8 cellular contexts compared by ENCODE assay signal in the genomic region with DNA sequence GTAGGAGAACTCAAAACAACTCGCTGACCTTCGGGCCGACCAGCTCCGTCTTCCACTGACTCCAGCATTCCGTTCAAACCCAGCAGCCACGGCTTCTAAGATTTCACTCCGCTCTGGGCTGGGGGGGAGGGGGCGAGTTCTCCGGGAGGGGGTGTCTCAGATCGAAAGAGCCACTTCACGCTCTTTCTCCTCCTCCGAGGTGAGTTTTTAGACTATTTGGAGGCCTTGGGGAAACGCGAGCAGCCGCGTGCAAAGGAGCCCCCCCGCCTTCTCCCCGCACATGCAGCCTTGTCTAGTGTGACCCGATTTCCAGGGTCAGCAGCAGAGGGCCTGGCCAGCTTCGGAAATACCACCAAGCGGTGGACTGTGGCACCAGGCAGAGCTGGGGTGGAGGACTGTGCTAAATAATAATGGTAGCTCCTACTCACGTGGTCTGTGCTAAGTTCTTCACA.
A peak's percentile ranks its signal among the peaks of the same experiment; 100 is the strongest.
DNase-seq lines count a peak whose midpoint lies in the region; ATAC-seq, FAIRE-seq and TF ChIP-seq lines count a peak whose summit lies in the region.

No MANE protein-coding gene starts in this region.

- peak overlapping the region; percentile 82 for H3K4me2 ChIP-seq in K562 (ENCODE audit: insufficient read depth, low read length)

- no peak for TF ChIP-seq EP300 in K562 (IDR thresholded peaks at IDR 0.05; ENCODE audit: low read length)

- H3K9me3 Mint-ChIP-seq in Calu3 (ENCODE audit: low read depth, unreplicated experiment), result peaks cover 4% of the 10 kb centered on the region

- in situ Hi-C loops in K562 (cut with MboI), result no loop called here

- TF ChIP-seq POLR2A in K562 (conservative IDR thresholded peaks at IDR 0.05), result no peak
- no peak for TF ChIP-seq POLR2A in right lobe of liver (IDR thresholded peaks at IDR 0.05)

- H3K27me3 ChIP-seq in K562 (ENCODE audit: control insufficient read depth in 2 of 2, insufficient read depth in 2 of 2, low read length in 2 of 2) (no peaks in the 10 kb centered on the region), right lobe of liver (no peaks in the 10 kb centered on the region), tibial artery (no peaks in the 10 kb centered on the region)

- WGBS in K562 (ENCODE audit: insufficient coverage, low coverage, missing lambda C conversion rate), result 2% methylated on average over 15 of the region's 22 CpGs
- WGBS in right lobe of liver (ENCODE audit: insufficient coverage, low coverage, low lambda C conversion rate, missing lambda C conversion rate), result 7% methylated on average over 13 of the region's 22 CpGs

- H3K27me3 Mint-ChIP-seq in Calu3 (ENCODE audit: unreplicated experiment), result no peaks in the 10 kb centered on the region

- intact Hi-C loops in Calu3 (cut with micrococcal nuclease; ENCODE audit: unreplicated experiment) (loop anchor here (10.0 kb wide), 4 partner anchors 162 to 912 kb away; no protein-coding TSS in a partner anchor), K562 (cut with micrococcal nuclease) (loop anchor here (10.0 kb wide), 2 partner anchors 162 to 288 kb away; no protein-coding TSS in a partner anchor), right lobe of liver (cut with DNase I) (loop anchor here in 1 of 2 donors (10.0 kb wide), 1 partner anchor 162 kb away; no protein-coding TSS in a partner anchor), tibial artery (cut with DNase I; ENCODE audit: low total_unique reads) (no loop called here)

- FAIRE-seq in K562 (lab: Jason Lieb, UNC), result no peak

- H3K79me2 ChIP-seq in K562 (ENCODE audit: control insufficient read depth, insufficient read depth, low read length), result peaks cover 47% of the 10 kb centered on the region

- peak overlapping the region; percentile 99 for H3K27ac ChIP-seq in K562 (ENCODE audit: extremely low read depth, low read depth, low read length)
- peak overlapping the region; percentile 81 to 93 (median 91) for H3K27ac ChIP-seq in right lobe of liver
- peak overlapping the region; percentile 91 to 97 for H3K27ac ChIP-seq in tibial artery

- peaks cover 30% of the 10 kb centered on the region for H3K4me1 Mint-ChIP-seq in Calu3 (ENCODE audit: low read depth, unreplicated experiment)

- peak overlapping the region; percentile 68 for H3K27ac Mint-ChIP-seq in Calu3 (ENCODE audit: unreplicated experiment)

- peaks cover 40% of the 10 kb centered on the region for H3K36me3 Mint-ChIP-seq in Calu3 (ENCODE audit: insufficient read depth, unreplicated experiment)

- no peaks in the 10 kb centered on the region for H3K9me1 ChIP-seq in K562 (ENCODE audit: control insufficient read depth, insufficient read depth, low read length)

- CTCF ChIA-PET in Calu3 (lab: Charles Lee), result interaction anchor here (1.8 kb wide), 1 partner anchor 10 kb away, joined by 6 read pairs; no protein-coding TSS in a partner anchor
- CTCF ChIA-PET in K562 (lab: Yijun Ruan, JAX; ENCODE audit: low intra/inter-chr PET ratio), result no interaction called here

- TF ChIP-seq CTCF in Calu3 (IDR thresholded peaks at IDR 0.05; ENCODE audit: unreplicated experiment) (no peak), K562 (IDR thresholded peaks at IDR 0.05 in 2 of 3, conservative IDR thresholded peaks at IDR 0.05 in 1 of 3; ENCODE audit: insufficient read depth in 2 of 3, low read depth in 1 of 3, low read length in 3 of 3) (peak; percentile 17 to 37 (median 22); a peak in 3 of 6 replicates), right lobe of liver (IDR thresholded peaks at IDR 0.05) (no peak), tibial artery (IDR thresholded peaks at IDR 0.05) (peak in 1 of 2 experiments; percentile 4)

- H3K4me1 ChIP-seq in K562 (replicated peaks in 1 of 2; ENCODE audit: control insufficient read depth in 2 of 2, insufficient read depth in 2 of 2, low read length in 2 of 2) (peaks cover 29 to 46% of the 10 kb centered on the region in 2 experiments), right lobe of liver (peaks cover 0 to 20% (median 10%) of the 10 kb centered on the region in 4 donors), tibial artery (peaks cover 0 to 24% (median 13%) of the 10 kb centered on the region in 4 donors)

- H3K9ac ChIP-seq in K562 (ENCODE audit: insufficient read depth in 1 of 2, low read depth in 2 of 2, low read length in 2 of 2), result peak overlapping the region; percentile 94 to 97

- H2AFZ ChIP-seq in K562 (ENCODE audit: low read depth, low read length), result peak overlapping the region; percentile 72

- TF ChIP-seq RAD21 in K562 (CRISPR knock-in tag; conservative IDR thresholded peaks at IDR 0.05 in 1 of 2, IDR thresholded peaks at IDR 0.05 in 1 of 2), result no peak

- peak overlapping the region; percentile 77 for H3K4me3 Mint-ChIP-seq in Calu3 (ENCODE audit: low read depth, unreplicated experiment)

- no peaks in the 10 kb centered on the region for H4K20me1 ChIP-seq in K562 (replicated peaks; ENCODE audit: control insufficient read depth, insufficient read depth, low read length)

- DNase-seq in Calu3 (no peak), M059J (ENCODE audit: low read depth) (peak; percentile 43), K562 (ENCODE audit: extremely low read depth in 1 of 4, low spot score in 3 of 4) (peak in 1 of 4 experiments; percentile 63), right lobe of liver (peak in 2 of 3 donors; percentile 48 to 54), tibial artery (no peak), NCI-H446 (lab: John Stamatoyannopoulos, UW) (no peak), dedifferentiated amniotic fluid mesenchymal stem cell (ENCODE audit: extremely low spot score) (no peak)
- DNase-seq in stimulated activated CD4-positive, alpha-beta T cell treated with anti-CD3 and anti-CD28 coated beads, Interleukin-2, amount 100 ng/mL, for 24 hours, result no peak

- H3K36me3 ChIP-seq in K562 (ENCODE audit: control insufficient read depth, insufficient read depth, low read length) (no peaks in the 10 kb centered on the region), right lobe of liver (no peaks in the 10 kb centered on the region), tibial artery (no peaks in the 10 kb centered on the region)

- BruUV-seq in Calu3 (replicated peaks; lab: Mats Ljungman, UMichigan) (no TSS peak), K562 (replicated peaks; lab: Mats Ljungman, UMichigan) (no TSS peak)

- peak; percentile 19 for ATAC-seq in K562
- no peak for ATAC-seq in right lobe of liver

- H3K4me3 ChIP-seq in K562 (peak overlapping the region; percentile 48), right lobe of liver (peak overlapping the region; percentile 49 to 59 (median 58)), tibial artery (peak overlapping the region; percentile 77 to 81)

- POLR2A ChIA-PET in K562 (lab: Yijun Ruan, JAX), result interaction anchor here (0.6 to 2.3 kb wide), 12 partner anchors 10 to 445 kb away, joined by 3 to 7 read pairs (median 3); no protein-coding TSS in a partner anchor

- H3K9me3 ChIP-seq in K562 (replicated peaks; ENCODE audit: control insufficient read depth, insufficient read depth, low read depth, low read length) (peaks cover 3% of the 10 kb centered on the region), right lobe of liver (no peaks in the 10 kb centered on the region), tibial artery (peaks cover 0 to 4% (median 0%) of the 10 kb centered on the region in 3 donors)

TF ChIP-seq in K562, 482 proteins besides CTCF, POLR2A, EP300 and RAD21 (continues in another document):
- peak; percentile 24; the same call in 1 of the 2 replicates for TF ChIP-seq ETV1 (tag; conservative IDR thresholded peaks at IDR 0.05; ENCODE audit: low read depth)
- TF ChIP-seq, protein P1, sequence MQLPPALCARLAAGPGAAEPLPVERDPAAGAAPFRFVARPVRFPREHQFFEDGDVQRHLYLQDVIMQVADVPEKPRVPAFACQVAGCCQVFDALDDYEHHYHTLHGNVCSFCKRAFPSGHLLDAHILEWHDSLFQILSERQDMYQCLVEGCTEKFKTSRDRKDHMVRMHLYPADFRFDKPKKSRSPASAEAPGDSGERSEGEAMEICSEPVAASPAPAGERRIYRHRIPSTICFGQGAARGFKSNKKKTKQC (CRISPR knock-in tag; IDR thresholded peaks at IDR 0.05), result 0 out of 2 replicates have a peak, but pooled peaks have one; percentile 63
- TF ChIP-seq CREB1 (IDR thresholded peaks at IDR 0.05), result no peak
- TF ChIP-seq CREB1 (CRISPR knock-in tag; IDR thresholded peaks at IDR 0.05), result 0 out of 2 replicates have a peak, but pooled peaks have one; percentile 12
- TF ChIP-seq MYC (IDR thresholded peaks at IDR 0.05; ENCODE audit: low read depth, low read length), result peak; percentile 81
- TF ChIP-seq MYC (CRISPR knock-in tag; IDR thresholded peaks at IDR 0.05; ENCODE audit: borderline replicate concordance, low read depth), result no peak
- peak; percentile 5 for TF ChIP-seq TBP (optimal IDR thresholded peaks at IDR 0.05; ENCODE audit: low read depth, low read length)
- peak; percentile 68 for TF ChIP-seq BHLHE40 (IDR thresholded peaks at IDR 0.05; ENCODE audit: low read length)
- TF ChIP-seq, protein P2, sequence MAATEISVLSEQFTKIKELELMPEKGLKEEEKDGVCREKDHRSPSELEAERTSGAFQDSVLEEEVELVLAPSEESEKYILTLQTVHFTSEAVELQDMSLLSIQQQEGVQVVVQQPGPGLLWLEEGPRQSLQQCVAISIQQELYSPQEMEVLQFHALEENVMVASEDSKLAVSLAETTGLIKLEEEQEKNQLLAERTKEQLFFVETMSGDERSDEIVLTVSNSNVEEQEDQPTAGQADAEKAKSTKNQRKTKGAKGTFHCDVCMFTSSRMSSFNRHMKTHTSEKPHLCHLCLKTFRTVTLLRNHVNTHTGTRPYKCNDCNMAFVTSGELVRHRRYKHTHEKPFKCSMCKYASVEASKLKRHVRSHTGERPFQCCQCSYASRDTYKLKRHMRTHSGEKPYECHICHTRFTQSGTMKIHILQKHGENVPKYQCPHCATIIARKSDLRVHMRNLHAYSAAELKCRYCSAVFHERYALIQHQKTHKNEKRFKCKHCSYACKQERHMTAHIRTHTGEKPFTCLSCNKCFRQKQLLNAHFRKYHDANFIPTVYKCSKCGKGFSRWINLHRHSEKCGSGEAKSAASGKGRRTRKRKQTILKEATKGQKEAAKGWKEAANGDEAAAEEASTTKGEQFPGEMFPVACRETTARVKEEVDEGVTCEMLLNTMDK (IDR thresholded peaks at IDR 0.05; ENCODE audit: borderline replicate concordance, insufficient read depth, low read depth, low read length, poor library complexity, severe bottlenecking), result peak; percentile 26

Comparison
In these comparisons a context has a peak if more than half of its experiments do, and no peak if none do; other contexts are left out.
1. DNase-seq: peak in M059J (single experiment) and right lobe of liver (2 of 3); none in Calu3 (single experiment), tibial artery (0 of 2), NCI-H446 (0 of 2), dedifferentiated amniotic fluid mesenchymal stem cell (single experiment) and stimulated activated CD4-positive, alpha-beta T cell treated with anti-CD3 and anti-CD28 coated beads, Interleukin-2, amount 100 ng/mL, for 24 hours (0 of 2).
2. CTCF ChIP-seq: peak in K562 (3 of 3); none in Calu3 (single experiment) and right lobe of liver (0 of 4).
3. Peak in every context shown above with its lines, with median percentiles within 50 percentile points of each other: H3K27ac ChIP-seq and H3K4me3 ChIP-seq.